ENCODE assay signal across 15 cellular contexts in genomic region chr2:42116195-42117181, GRCh38. TPM values are rescaled to one million over a fixed set of nuclear protein-coding genes. Genes with fewer than 3 reads are reported as not detected.
A peak's percentile ranks its signal among the peaks of the same experiment; 100 is the strongest.
DNase-seq lines count a peak whose midpoint lies in the region; ATAC-seq, FAIRE-seq and TF ChIP-seq lines count a peak whose summit lies in the region.
"Had no signal": no experiment of that assay in that cellular context is flagged by ENCODE, and none has a peak within 500 bp of the region (broad histone marks: within the 10 kb centered on the region; RNA-seq: fewer than 3 reads in every experiment).

No MANE protein-coding gene starts in this region.

- no peak for TF ChIP-seq POLR2A in IMR-90 (IDR thresholded peaks at IDR 0.05; ENCODE audit: low read depth, low read length)
- no peak for TF ChIP-seq POLR2A in K562 (conservative IDR thresholded peaks at IDR 0.05)
- TF ChIP-seq POLR2A in HepG2 (IDR thresholded peaks at IDR 0.05; ENCODE audit: insufficient read depth in 1 of 2, low read depth in 2 of 2, low read length in 2 of 2): no peak; a peak in 1 of 4 replicates

- H3K4ac ChIP-seq in IMR-90 (ENCODE audit: low read depth, low read length): peak overlapping the region; percentile 7; the same call in 1 of the 2 replicates

- H3K9ac ChIP-seq in IMR-90 (ENCODE audit: low read depth, low read length) (no peak overlapping the region), K562 (ENCODE audit: insufficient read depth in 1 of 2, low read depth in 2 of 2, low read length in 2 of 2) (no peak overlapping the region), HepG2 (ENCODE audit: insufficient read depth, low read depth, low read length) (peak overlapping the region; percentile 35)

- H3K4me2 ChIP-seq in IMR-90 (ENCODE audit: low read depth, low read length) (no peak overlapping the region), K562 (ENCODE audit: insufficient read depth, low read length) (no peak overlapping the region), HepG2 (ENCODE audit: low read depth, low read length) (peak overlapping the region; percentile 64)

- H3K27me3 ChIP-seq in IMR-90 (ENCODE audit: control insufficient read depth, insufficient read depth, low read length) (no peaks in the 10 kb centered on the region), K562 (ENCODE audit: control insufficient read depth in 2 of 2, insufficient read depth in 2 of 2, low read length in 2 of 2) (peaks cover 6 to 18% of the 10 kb centered on the region in 2 experiments), HepG2 (ENCODE audit: control insufficient read depth in 1 of 2, insufficient read depth in 2 of 2, low read length in 2 of 2) (no peaks in the 10 kb centered on the region)
- H3K27me3 ChIP-seq: gastroesophageal sphincter had no signal

- H2BK20ac ChIP-seq in IMR-90 (ENCODE audit: low read depth, low read length): no peak overlapping the region; the same call in 1 of the 2 replicates

- dilution Hi-C loops in IMR-90 (cut with HindIII; ENCODE audit: low sequenced_read_pairs, unreplicated experiment): no loop called here

- no peaks in the 10 kb centered on the region for H3K79me2 ChIP-seq in K562 (ENCODE audit: control insufficient read depth, insufficient read depth, low read length)
- H3K79me2 ChIP-seq in HepG2 (ENCODE audit: insufficient read depth, low read length): peaks cover 5% of the 10 kb centered on the region

- H4K20me1 ChIP-seq in IMR-90 (ENCODE audit: insufficient read depth, low read length) (no peaks in the 10 kb centered on the region; the same call in 1 of the 2 replicates), K562 (replicated peaks; ENCODE audit: control insufficient read depth, insufficient read depth, low read length) (no peaks in the 10 kb centered on the region), HepG2 (ENCODE audit: insufficient read depth, low read length) (no peaks in the 10 kb centered on the region)

- no peaks in the 10 kb centered on the region for H3K9me3 ChIP-seq in IMR-90 (ENCODE audit: control insufficient read depth, insufficient read depth, low read length)
- no peaks in the 10 kb centered on the region for H3K9me3 ChIP-seq in K562 (replicated peaks; ENCODE audit: control insufficient read depth, insufficient read depth, low read depth, low read length)
- H3K9me3 ChIP-seq in HepG2 (ENCODE audit: low read length): peaks cover 5% of the 10 kb centered on the region
- H3K9me3 ChIP-seq: gastroesophageal sphincter had no signal

- H3K9me1 ChIP-seq in IMR-90 (ENCODE audit: insufficient read depth, low read length) (peaks cover 2% of the 10 kb centered on the region; the same call in 1 of the 2 replicates), K562 (ENCODE audit: control insufficient read depth, insufficient read depth, low read length) (no peaks in the 10 kb centered on the region)

- peak overlapping the region; percentile 32 for H3K18ac ChIP-seq in IMR-90 (ENCODE audit: low read depth, low read length)

- no peak overlapping the region for H4K91ac ChIP-seq in IMR-90 (ENCODE audit: insufficient read depth, low read depth, low read length)

- no peak overlapping the region for H2AK9ac ChIP-seq in IMR-90 (replicated peaks; ENCODE audit: low read depth, low read length, poor library complexity)

- in situ Hi-C loops in IMR-90 (cut with MboI; ENCODE audit: low sequenced_read_pairs): no loop called here
- in situ Hi-C loops in K562 (cut with MboI): no loop called here
- in situ Hi-C loops in HepG2 (cut with HindIII; ENCODE audit: extremely low pct_ligation_motif_present, low pct_unique_long_range_greater_than_20kb): no loop called here

- H3K4me3 ChIP-seq in IMR-90 (ENCODE audit: insufficient read depth, low read depth, low read length) (no peak overlapping the region), K562 (no peak overlapping the region), HepG2 (replicated peaks in 1 of 3; ENCODE audit: insufficient read depth in 1 of 3, low read depth in 2 of 3, low read length in 3 of 3) (peak overlapping the region in 2 of 3 experiments; percentile 35 to 37; a peak in 3 of 6 replicates)
- H3K4me3 ChIP-seq: gastroesophageal sphincter had no signal

- no peak overlapping the region for H2BK5ac ChIP-seq in IMR-90 (ENCODE audit: low read depth, low read length, poor library complexity, severe bottlenecking)

- H3K36me3 ChIP-seq in IMR-90 (ENCODE audit: control insufficient read depth, insufficient read depth, low read length) (no peaks in the 10 kb centered on the region), K562 (ENCODE audit: control insufficient read depth, insufficient read depth, low read length) (no peaks in the 10 kb centered on the region), HepG2 (replicated peaks in 1 of 2; ENCODE audit: control insufficient read depth in 1 of 2, insufficient read depth in 2 of 2, low read length in 2 of 2) (no peaks in the 10 kb centered on the region)
- H3K36me3 ChIP-seq: gastroesophageal sphincter had no signal

- no peak overlapping the region for H2AFZ ChIP-seq in IMR-90 (replicated peaks; ENCODE audit: low read length, poor library complexity)
- H2AFZ ChIP-seq in K562 (ENCODE audit: low read depth, low read length): no peak overlapping the region
- H2AFZ ChIP-seq in HepG2 (ENCODE audit: low read length): no peak overlapping the region

- peak overlapping the region; percentile 23; the same call in 2 of the 3 replicates for H2BK15ac ChIP-seq in IMR-90 (ENCODE audit: low read depth, low read length)

- H4K8ac ChIP-seq in IMR-90 (ENCODE audit: low read depth in 2 of 2, low read length in 2 of 2): no peak overlapping the region

- no peak for TF ChIP-seq CTCF in IMR-90 (conservative IDR thresholded peaks at IDR 0.05; ENCODE audit: low read depth, low read length)
- TF ChIP-seq CTCF in K562 (IDR thresholded peaks at IDR 0.05 in 2 of 3, conservative IDR thresholded peaks at IDR 0.05 in 1 of 3; ENCODE audit: insufficient read depth in 2 of 3, low read depth in 1 of 3, low read length in 3 of 3): no peak
- no peak for TF ChIP-seq CTCF in HepG2 (CRISPR knock-in tag; IDR thresholded peaks at IDR 0.05)

- no peak overlapping the region for H2AK5ac ChIP-seq in IMR-90 (ENCODE audit: low read depth, low read length)

- no peaks in the 10 kb centered on the region for H3K79me1 ChIP-seq in IMR-90 (ENCODE audit: low read depth in 1 of 2, low read length in 2 of 2)

- H4K5ac ChIP-seq in IMR-90 (ENCODE audit: low read depth, low read length): no peak overlapping the region; the same call in 1 of the 2 replicates

- POLR2A ChIA-PET in IMR-90 (lab: Charles Lee; ENCODE audit: unreplicated experiment) (no interaction called here), K562 (lab: Yijun Ruan, JAX) (no interaction called here), HepG2 (lab: Yijun Ruan, JAX) (interaction anchor here (0.9 to 7.1 kb wide), 11 partner anchors 10 to 105 kb away, joined by 3 to 59 read pairs (median 7); partner anchors contain the start of gene EML4)

- DNase-seq in IMR-90 (peak; percentile 70), K562 (ENCODE audit: extremely low read depth in 1 of 4, low spot score in 3 of 4) (no peak), HepG2 (ENCODE audit: low spot score) (peak; percentile 95), urothelium cell line (ENCODE audit: low spot score) (peak; percentile 47), head of caudate nucleus (no peak)
- DNase-seq: activated CD4-positive, CD25-positive, alpha-beta regulatory T cell; activated naive CD8-positive, alpha-beta T cell treated with anti-CD3 and anti-CD28 coated beads, Interleukin-2, amount 10 ng/mL, durations not matched to agents 7 days and 5 days; COR-L47; kidney; MV-4-11; stimulated activated naive CD8-positive, alpha-beta T cell treated with anti-CD3 and anti-CD28 coated beads, Interleukin-15, amount 100 ng/mL, for 72 hours had no signal

- no peak overlapping the region for H3K14ac ChIP-seq in IMR-90 (replicated peaks; ENCODE audit: low read depth, low read length)

- H3K56ac ChIP-seq in IMR-90 (ENCODE audit: extremely low read depth, insufficient read depth, low read length): no peak overlapping the region

- ATAC-seq in IMR-90 (ENCODE audit: low read depth): peak; percentile 71
- no peak for ATAC-seq in K562
- ATAC-seq in HepG2: peak; percentile 95
- ATAC-seq in HG03342 (IDR thresholded peaks at IDR 0.05; ENCODE audit: unreplicated experiment): no peak
- ATAC-seq in HG03457 (IDR thresholded peaks at IDR 0.05; ENCODE audit: unreplicated experiment): no peak
- ATAC-seq: gastroesophageal sphincter; HCT116; stimulated activated naive CD8-positive, alpha-beta T cell treated with anti-CD3 and anti-CD28 coated beads, Interleukin-15, amount 100 ng/mL, for 72 hours had no signal

- 100% methylated on average over 1 of the region's 5 CpGs; no CpG with 5 or more reads in 1 of the 2 experiments for WGBS in IMR-90 (ENCODE audit: extremely low coverage in 2 of 2, insufficient read length in 1 of 2), 2 experiments
- WGBS in K562 (ENCODE audit: insufficient coverage, low coverage, missing lambda C conversion rate): under 1% methylated on average over 5 of the region's 5 CpGs
- WGBS in HepG2 (ENCODE audit: low lambda C conversion rate): 47% methylated on average over 5 of the region's 5 CpGs

- TF ChIP-seq EP300 in K562 (IDR thresholded peaks at IDR 0.05; ENCODE audit: low read length) (no peak), HepG2 (IDR thresholded peaks at IDR 0.05; ENCODE audit: low read depth in 2 of 2, low read length in 2 of 2) (peak in 1 of 2 experiments; percentile 94; a peak in 3 of 4 replicates), HepG2 (CRISPR knock-in tag; IDR thresholded peaks at IDR 0.05; ENCODE audit: borderline replicate concordance) (peak; percentile 54; the same call in 1 of the 2 replicates)

- FAIRE-seq in K562 (lab: Jason Lieb, UNC): no peak
- FAIRE-seq in HepG2 (lab: Jason Lieb, UNC): peak; percentile 71
- no peak for FAIRE-seq in urothelium cell line (lab: Jason Lieb, UNC)
- FAIRE-seq: kidney had no signal

- peak overlapping the region; percentile 2; the same call in 1 of the 2 replicates for H3K23ac ChIP-seq in IMR-90 (ENCODE audit: low read depth, low read length)

- H2BK120ac ChIP-seq in IMR-90 (ENCODE audit: low read depth, low read length): peak overlapping the region; percentile 38; the same call in 1 of the 2 replicates

- no TSS peak for BruUV-seq in IMR-90 (replicated peaks; lab: Mats Ljungman, UMichigan)
- no TSS peak for BruUV-seq in K562 (replicated peaks; lab: Mats Ljungman, UMichigan)
- BruUV-seq in HepG2 (replicated peaks; lab: Mats Ljungman, UMichigan): no TSS peak

- intact Hi-C loops in IMR-90 (cut with micrococcal nuclease) (no loop called here), K562 (cut with micrococcal nuclease) (no loop called here), HepG2 (cut with micrococcal nuclease; ENCODE audit: unreplicated experiment) (loop anchor here (1.0 kb wide), 1 partner anchor 10 kb away; no protein-coding TSS in a partner anchor), head of caudate nucleus (cut with DNase I) (no loop called here)

- CTCF ChIA-PET in IMR-90 (lab: Yijun Ruan, JAX): interaction anchor here (0.7 to 1.0 kb wide), 3 partner anchors 12 to 212 kb away, joined by 3 read pairs; no protein-coding TSS in a partner anchor
- CTCF ChIA-PET in K562 (lab: Yijun Ruan, JAX; ENCODE audit: low intra/inter-chr PET ratio): no interaction called here
- CTCF ChIA-PET in HepG2 (lab: Yijun Ruan, JAX; ENCODE audit: low intra/inter-chr PET ratio, low total read pairs): no interaction called here

- peaks cover 5% of the 10 kb centered on the region for H3K4me1 ChIP-seq in IMR-90 (ENCODE audit: control insufficient read depth, insufficient read depth, low read length)
- H3K4me1 ChIP-seq in K562 (replicated peaks in 1 of 2; ENCODE audit: control insufficient read depth in 2 of 2, insufficient read depth in 2 of 2, low read length in 2 of 2): peaks cover 0 to 6% of the 10 kb centered on the region in 2 experiments; a peak in 1 of 5 replicates
- H3K4me1 ChIP-seq in HepG2 (ENCODE audit: insufficient read depth, low read length): peaks cover 83% of the 10 kb centered on the region

- TF ChIP-seq RAD21 in IMR-90 (IDR thresholded peaks at IDR 0.05; ENCODE audit: low read length) (no peak), K562 (CRISPR knock-in tag; conservative IDR thresholded peaks at IDR 0.05 in 1 of 2, IDR thresholded peaks at IDR 0.05 in 1 of 2) (no peak), HepG2 (CRISPR knock-in tag; IDR thresholded peaks at IDR 0.05) (no peak; the same call in 1 of the 2 replicates)

- H3K27ac ChIP-seq in IMR-90 (ENCODE audit: insufficient read depth, low read length) (no peak overlapping the region), K562 (ENCODE audit: extremely low read depth, low read depth, low read length) (no peak overlapping the region), HepG2 (ENCODE audit: extremely low read length, insufficient read depth, low read length) (peak overlapping the region; percentile 71)

RNA-seq across cellular contexts. Expression of gene EML4, which starts 52.7 kb away (rescaled TPM):
- total RNA-seq in IMR-90 (2012; rRNA removed): 73.7 and 85.8 TPM in 2 replicates
- polyA plus RNA-seq in IMR-90 (2012; rRNA removed): 24.8 and 29.7 TPM in 2 replicates
- 6.9 and 14.5 TPM in 2 replicates for polyA plus RNA-seq in IMR-90 (2012; cell fraction: cytosol; rRNA removed)
- polyA plus RNA-seq in IMR-90 (2012; cell fraction: nucleus; rRNA removed; ENCODE audit: low replicate concordance): 24.1 and 88.2 TPM in 2 replicates
- total RNA-seq in K562 (2011; cell fraction: chromatin; rRNA removed; ENCODE audit: low replicate concordance): 36.7 and 94.3 TPM in 2 replicates
- 17.5 and 23.4 TPM in 2 replicates for total RNA-seq in K562 (2011; cell fraction: nucleolus; rRNA removed)
- 36.4 and 54.7 TPM in 2 replicates for total RNA-seq in K562 (2011; cell fraction: nucleoplasm; rRNA removed)
- total RNA-seq in K562 (2014; rRNA removed): 27.9 and 28.0 TPM in 2 replicates
- 37.7 and 41.6 TPM in 2 replicates for total RNA-seq in K562 (2014; rRNA removed; fragmentation: Illumina TruSeq; extraction: Trizol)
- 35.1 and 36.5 TPM in 2 replicates for total RNA-seq in K562 (2015; rRNA removed; fragmentation: Illumina TruSeq; extraction: Trizol)
- total RNA-seq in K562 (2021): 40.7 and 44.5 TPM in 2 replicates
- polyA plus RNA-seq in K562 (2011; rRNA removed): 37.5 and 48.3 TPM in 2 replicates
- polyA plus RNA-seq in K562 (2011; cell fraction: cytosol; rRNA removed): 13.4 and 22.4 TPM in 2 replicates
- 44.3 and 44.7 TPM in 2 replicates for polyA plus RNA-seq in K562 (2011; cell fraction: nucleus; rRNA removed)
- 14.8 and 21.1 TPM in 2 replicates for polyA plus RNA-seq in K562 (2012)
- polyA plus RNA-seq in K562 (2014; fragmentation: Illumina TruSeq; extraction: Trizol): 29.6 and 36.6 TPM in 2 replicates
- polyA plus RNA-seq in K562 (2014; fragmentation: Nextera tagmentation; extraction: Ambion mirVana): 10 to 100 TPM; 14.7 to 15.6 TPM
- 20.7 and 22.0 TPM in 2 replicates for polyA plus RNA-seq in K562 (2014; rRNA removed)
- polyA minus RNA-seq in K562 (2011; rRNA and poly(A)+ RNA removed): 74.0 and 88.5 TPM in 2 replicates
- 21.9 and 24.6 TPM in 2 replicates for polyA minus RNA-seq in K562 (2011; cell fraction: cytosol; rRNA and poly(A)+ RNA removed)
- 26.9 and 36.1 TPM in 2 replicates for polyA minus RNA-seq in K562 (2011; cell fraction: nucleus; rRNA and poly(A)+ RNA removed)
- 243 and 362 TPM in 2 replicates for total RNA-seq in HepG2 (2016; rRNA removed; fragmentation: Illumina TruSeq; extraction: Trizol)
- 33.1 and 38.2 TPM in 2 replicates for total RNA-seq in HepG2 (2016; cell fraction: cytosol; rRNA removed; fragmentation: Illumina TruSeq; extraction: Trizol; ENCODE audit: low read depth)
- 236 and 353 TPM in 2 replicates for total RNA-seq in HepG2 (2016; cell fraction: insoluble cytoplasmic fraction; rRNA removed; fragmentation: Illumina TruSeq; extraction: Trizol)
- 84.2 and 89.8 TPM in 2 replicates for total RNA-seq in HepG2 (2016; cell fraction: membrane; rRNA removed; fragmentation: Illumina TruSeq; extraction: Trizol)
- total RNA-seq in HepG2 (2016; cell fraction: nucleus; rRNA removed; fragmentation: Illumina TruSeq; extraction: Trizol): 261 and 283 TPM in 2 replicates
- 355 and 476 TPM in 2 replicates for polyA plus RNA-seq in HepG2 (2011; rRNA removed)
- polyA plus RNA-seq in HepG2 (2011; cell fraction: cytosol; rRNA removed): 199 and 296 TPM in 2 replicates
- 364 and 369 TPM in 2 replicates for polyA plus RNA-seq in HepG2 (2011; cell fraction: nucleus; rRNA removed)
- polyA plus RNA-seq in HepG2 (2012): 244 and 400 TPM in 2 replicates
- polyA plus RNA-seq in HepG2 (2016; cell fraction: cytosol; fragmentation: Illumina TruSeq; extraction: Trizol; ENCODE audit: low read depth): 6.9 and 8.0 TPM in 2 replicates
- polyA plus RNA-seq in HepG2 (2016; cell fraction: insoluble cytoplasmic fraction; fragmentation: Illumina TruSeq; extraction: Trizol; ENCODE audit: low read depth): 247 and 266 TPM in 2 replicates
- 32.1 and 33.7 TPM in 2 replicates for polyA plus RNA-seq in HepG2 (2016; cell fraction: membrane; fragmentation: Illumina TruSeq; extraction: Trizol; ENCODE audit: low read depth)
- 219 and 231 TPM in 2 replicates for polyA plus RNA-seq in HepG2 (2016; cell fraction: nucleus; fragmentation: Illumina TruSeq; extraction: Trizol; ENCODE audit: insufficient read depth, low read depth)
- 36.9 and 556 TPM in 2 replicates for polyA minus RNA-seq in HepG2 (2011; rRNA and poly(A)+ RNA removed; ENCODE audit: low replicate concordance)
- polyA minus RNA-seq in HepG2 (2011; cell fraction: cytosol; rRNA and poly(A)+ RNA removed): 400 and 421 TPM in 2 replicates
- polyA minus RNA-seq in HepG2 (2011; cell fraction: nucleus; rRNA and poly(A)+ RNA removed): 1,279 and 1,350 TPM in 2 replicates

Comparison
In these comparisons a context has a peak if more than half of its experiments do, and no peak if none do; other contexts are left out.
1. ATAC-seq: peak in IMR-90 (single experiment) and HepG2 (single experiment); none in K562 (single experiment), HG03342 (single experiment) and HG03457 (single experiment).
2. DNase-seq: peak in IMR-90 (single experiment), HepG2 (single experiment) and urothelium cell line (single experiment); none in K562 (0 of 4) and head of caudate nucleus (0 of 42).
3. H3K4me3 ChIP-seq: peak in HepG2 (2 of 3); none in IMR-90 (single experiment) and K562 (single experiment).